ENCODE assay signal across 1 cellular context in the genomic region with DNA sequence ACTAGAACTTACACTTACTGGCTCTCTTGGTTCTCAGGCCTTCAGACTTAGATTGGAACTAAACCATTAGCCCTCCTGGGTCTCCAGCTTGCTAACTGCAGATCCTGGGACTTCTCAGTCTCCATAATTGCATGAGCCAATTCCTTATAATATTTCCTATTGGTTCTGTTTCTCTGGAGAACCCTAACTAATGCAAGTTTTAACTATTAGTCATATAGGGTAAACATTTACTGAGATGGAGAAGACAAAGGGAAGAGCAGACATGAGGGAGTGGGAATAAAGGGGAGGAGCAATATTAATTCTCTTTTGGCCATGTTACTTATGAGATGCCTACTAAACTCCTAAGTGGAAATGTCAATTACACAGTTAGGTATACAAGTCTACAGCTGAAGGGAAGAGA.
TF ChIP-seq lines count a peak whose summit lies in the region.

No MANE protein-coding gene starts in this region.

TF ChIP-seq in A549, 52 proteins besides CTCF, POLR2A, EP300 and RAD21 (continued from another document):
- TF ChIP-seq, protein P1, sequence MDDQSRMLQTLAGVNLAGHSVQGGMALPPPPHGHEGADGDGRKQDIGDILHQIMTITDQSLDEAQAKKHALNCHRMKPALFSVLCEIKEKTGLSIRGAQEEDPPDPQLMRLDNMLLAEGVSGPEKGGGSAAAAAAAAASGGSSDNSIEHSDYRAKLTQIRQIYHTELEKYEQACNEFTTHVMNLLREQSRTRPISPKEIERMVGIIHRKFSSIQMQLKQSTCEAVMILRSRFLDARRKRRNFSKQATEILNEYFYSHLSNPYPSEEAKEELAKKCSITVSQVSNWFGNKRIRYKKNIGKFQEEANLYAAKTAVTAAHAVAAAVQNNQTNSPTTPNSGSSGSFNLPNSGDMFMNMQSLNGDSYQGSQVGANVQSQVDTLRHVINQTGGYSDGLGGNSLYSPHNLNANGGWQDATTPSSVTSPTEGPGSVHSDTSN (IDR thresholded peaks at IDR 0.05) = no peak
- TF ChIP-seq CBX8 (IDR thresholded peaks at IDR 0.05) = no peak
